In genomic region chr5:139457241-139457640, GRCh38 we compare ENCODE assay signal across 17 cellular contexts. TPM values are rescaled to one million over a fixed set of nuclear protein-coding genes. Genes with fewer than 3 reads are reported as not detected.
DNase-seq lines count a peak whose midpoint lies in the region; ATAC-seq, FAIRE-seq and TF ChIP-seq lines count a peak whose summit lies in the region.
"Had no signal": no experiment of that assay in that cellular context is flagged by ENCODE, and none has a peak within 500 bp of the region (broad histone marks: within the 10 kb centered on the region; RNA-seq: fewer than 3 reads in every experiment).

No MANE protein-coding gene starts in this region.

- H3K4me3 Mint-ChIP-seq in stimulated activated naive CD8-positive, alpha-beta T cell treated with anti-CD3 and anti-CD28 coated beads, Interleukin-15, Interleukin-2, amounts not matched to agents 100 ng/mL and 50 ng/mL, for 24 hours: no peak overlapping the region
- peak overlapping the region in 1 of 2 donors; percentile 39 for H3K4me3 Mint-ChIP-seq in stimulated activated naive CD8-positive, alpha-beta T cell treated with anti-CD3 and anti-CD28 coated beads, Interleukin-15, amount 100 ng/mL, for 72 hours
- H3K4me3 Mint-ChIP-seq: dendritic cell treated with granulocyte-macrophage colony-stimulating factor and Interleukin-4, amounts not matched to agents 40 ng/mL and 50 ng/mL, for 4 days had no signal

- in situ Hi-C loops in K562 (cut with MboI): no loop called here

- H3K9ac ChIP-seq in K562 (ENCODE audit: insufficient read depth in 1 of 2, low read depth in 2 of 2, low read length in 2 of 2): peak overlapping the region in 1 of 2 experiments; percentile 19; a peak in 1 of 4 replicates

- no peak for TF ChIP-seq CTCF in K562 (IDR thresholded peaks at IDR 0.05 in 2 of 3, conservative IDR thresholded peaks at IDR 0.05 in 1 of 3; ENCODE audit: insufficient read depth in 2 of 3, low read depth in 1 of 3, low read length in 3 of 3)
- TF ChIP-seq CTCF in tibial nerve (IDR thresholded peaks at IDR 0.05): no peak

- H3K27ac ChIP-seq in K562 (ENCODE audit: extremely low read depth, low read depth, low read length): no peak overlapping the region
- no peak overlapping the region for H3K27ac ChIP-seq in tibial nerve

- no peak for TF ChIP-seq RAD21 in K562 (CRISPR knock-in tag; conservative IDR thresholded peaks at IDR 0.05 in 1 of 2, IDR thresholded peaks at IDR 0.05 in 1 of 2)

- no peak overlapping the region for H3K4me3 ChIP-seq in K562
- H3K4me3 ChIP-seq in tibial nerve: no peak overlapping the region
- H3K4me3 ChIP-seq: lung had no signal

- intact Hi-C loops in K562 (cut with micrococcal nuclease): no loop called here
- intact Hi-C loops in Right ventricle myocardium superior (cut with DNase I): no loop called here

- H3K27ac Mint-ChIP-seq in stimulated activated naive CD8-positive, alpha-beta T cell treated with anti-CD3 and anti-CD28 coated beads, Interleukin-15, Interleukin-2, amounts not matched to agents 100 ng/mL and 50 ng/mL, for 24 hours: peak overlapping the region; percentile 97
- no peak overlapping the region for H3K27ac Mint-ChIP-seq in stimulated activated naive CD8-positive, alpha-beta T cell treated with anti-CD3 and anti-CD28 coated beads, Interleukin-15, amount 100 ng/mL, for 72 hours
- H3K27ac Mint-ChIP-seq: dendritic cell treated with granulocyte-macrophage colony-stimulating factor and Interleukin-4, amounts not matched to agents 40 ng/mL and 50 ng/mL, for 4 days had no signal

- no peak for TF ChIP-seq POLR2A in K562 (conservative IDR thresholded peaks at IDR 0.05)
- no peak for TF ChIP-seq POLR2A in tibial nerve (IDR thresholded peaks at IDR 0.05)

- no TSS peak for BruUV-seq in K562 (replicated peaks; lab: Mats Ljungman, UMichigan)

- POLR2A ChIA-PET in K562 (lab: Yijun Ruan, JAX): interaction anchor here (0.6 to 0.9 kb wide), 2 partner anchors 24 to 101 kb away, joined by 3 to 4 read pairs; no protein-coding TSS in a partner anchor

- no peaks in the 10 kb centered on the region for H3K9me3 Mint-ChIP-seq in stimulated activated naive CD8-positive, alpha-beta T cell treated with anti-CD3 and anti-CD28 coated beads, Interleukin-15, Interleukin-2, amounts not matched to agents 100 ng/mL and 50 ng/mL, for 24 hours
- H3K9me3 Mint-ChIP-seq in stimulated activated naive CD8-positive, alpha-beta T cell treated with anti-CD3 and anti-CD28 coated beads, Interleukin-15, amount 100 ng/mL, for 72 hours: peaks cover 0 to 5% of the 10 kb centered on the region in 2 donors
- H3K9me3 Mint-ChIP-seq: dendritic cell treated with granulocyte-macrophage colony-stimulating factor and Interleukin-4, amounts not matched to agents 40 ng/mL and 50 ng/mL, for 4 days; naive B cell had no signal

- peaks cover 0 to 15% of the 10 kb centered on the region in 2 experiments; a peak in 2 of 5 replicates for H3K4me1 ChIP-seq in K562 (replicated peaks in 1 of 2; ENCODE audit: control insufficient read depth in 2 of 2, insufficient read depth in 2 of 2, low read length in 2 of 2)
- H3K4me1 ChIP-seq in tibial nerve: peaks cover 0 to 6% (median 0%) of the 10 kb centered on the region in 4 donors

- TF ChIP-seq EP300 in K562 (IDR thresholded peaks at IDR 0.05; ENCODE audit: low read length) (no peak), tibial nerve (IDR thresholded peaks at IDR 0.05) (no peak)

- WGBS in K562 (ENCODE audit: insufficient coverage, low coverage, missing lambda C conversion rate): 64% methylated on average over 5 of the region's 5 CpGs
- WGBS in tibial nerve, 2 donors: 91 to 92% methylated on average over 5 of the region's 5 CpGs

- CTCF ChIA-PET in K562 (lab: Yijun Ruan, JAX; ENCODE audit: low intra/inter-chr PET ratio): no interaction called here

- no peaks in the 10 kb centered on the region for H4K20me1 ChIP-seq in K562 (replicated peaks; ENCODE audit: control insufficient read depth, insufficient read depth, low read length)

- FAIRE-seq in K562 (lab: Jason Lieb, UNC): no peak

- peaks cover 68% of the 10 kb centered on the region for H3K4me1 Mint-ChIP-seq in stimulated activated naive CD8-positive, alpha-beta T cell treated with anti-CD3 and anti-CD28 coated beads, Interleukin-15, Interleukin-2, amounts not matched to agents 100 ng/mL and 50 ng/mL, for 24 hours (ENCODE audit: low read depth)
- peaks cover 82% of the 10 kb centered on the region for H3K4me1 Mint-ChIP-seq in stimulated activated naive CD8-positive, alpha-beta T cell treated with anti-CD3 and anti-CD28 coated beads, Interleukin-15, amount 100 ng/mL, for 72 hours

- H3K9me3 ChIP-seq in K562 (replicated peaks; ENCODE audit: control insufficient read depth, insufficient read depth, low read depth, low read length): no peaks in the 10 kb centered on the region
- no peaks in the 10 kb centered on the region for H3K9me3 ChIP-seq in tibial nerve

- H3K79me2 ChIP-seq in K562 (ENCODE audit: control insufficient read depth, insufficient read depth, low read length): no peaks in the 10 kb centered on the region

- no peak for DNase-seq in stimulated activated naive CD8-positive, alpha-beta T cell treated with anti-CD3 and anti-CD28 coated beads, Interleukin-15, amount 100 ng/mL, for 72 hours
- no peak for DNase-seq in K562 (ENCODE audit: extremely low read depth in 1 of 4, low spot score in 3 of 4)
- no peak for DNase-seq in Right ventricle myocardium superior
- DNase-seq in NCI-H2081 treated with DMSO at 0.1 percent for 48 hours (lab: John Stamatoyannopoulos, UW): no peak
- no peak for DNase-seq in tibial nerve (ENCODE audit: low spot score in 2 of 2)
- DNase-seq: activated CD4-positive, CD25-positive, alpha-beta regulatory T cell; GF-D8; glutamatergic neuron; GOT3; naive B cell; NCI-H1436; NCI-H2227 treated with DMSO at 0.1 percent for 48 hours had no signal

- no peaks in the 10 kb centered on the region for H3K27me3 Mint-ChIP-seq in stimulated activated naive CD8-positive, alpha-beta T cell treated with anti-CD3 and anti-CD28 coated beads, Interleukin-15, Interleukin-2, amounts not matched to agents 100 ng/mL and 50 ng/mL, for 24 hours
- no peaks in the 10 kb centered on the region for H3K27me3 Mint-ChIP-seq in stimulated activated naive CD8-positive, alpha-beta T cell treated with anti-CD3 and anti-CD28 coated beads, Interleukin-15, amount 100 ng/mL, for 72 hours
- H3K27me3 Mint-ChIP-seq: dendritic cell treated with granulocyte-macrophage colony-stimulating factor and Interleukin-4, amounts not matched to agents 40 ng/mL and 50 ng/mL, for 4 days; naive B cell had no signal

- no peak for ATAC-seq in stimulated activated naive CD8-positive, alpha-beta T cell treated with anti-CD3 and anti-CD28 coated beads, Interleukin-15, amount 100 ng/mL, for 72 hours
- ATAC-seq in K562: no peak
- no peak for ATAC-seq in Right ventricle myocardium superior (ENCODE audit: poor library complexity)
- ATAC-seq: esophagus mucosa had no signal

- no peak overlapping the region for H3K4me2 ChIP-seq in K562 (ENCODE audit: insufficient read depth, low read length)

- H2AFZ ChIP-seq in K562 (ENCODE audit: low read depth, low read length): peak overlapping the region; percentile 38; the same call in 1 of the 2 replicates

- H3K36me3 ChIP-seq in K562 (ENCODE audit: control insufficient read depth, insufficient read depth, low read length) (no peaks in the 10 kb centered on the region), tibial nerve (no peaks in the 10 kb centered on the region)

- no peaks in the 10 kb centered on the region for H3K27me3 ChIP-seq in K562 (ENCODE audit: control insufficient read depth in 2 of 2, insufficient read depth in 2 of 2, low read length in 2 of 2)
- no peaks in the 10 kb centered on the region for H3K27me3 ChIP-seq in tibial nerve

- H3K9me1 ChIP-seq in K562 (ENCODE audit: control insufficient read depth, insufficient read depth, low read length): peaks cover 4% of the 10 kb centered on the region

- no peaks in the 10 kb centered on the region for H3K36me3 Mint-ChIP-seq in stimulated activated naive CD8-positive, alpha-beta T cell treated with anti-CD3 and anti-CD28 coated beads, Interleukin-15, Interleukin-2, amounts not matched to agents 100 ng/mL and 50 ng/mL, for 24 hours (ENCODE audit: low read depth)
- H3K36me3 Mint-ChIP-seq: naive B cell had no signal

RNA-seq across cellular contexts. Expression of gene ECSCR, which starts 5.3 kb away (rescaled TPM):
- not detected in 2 replicates for total RNA-seq in K562 (2011; cell fraction: chromatin; rRNA removed; ENCODE audit: low replicate concordance)
- total RNA-seq in K562 (2011; cell fraction: nucleolus; rRNA removed): not detected in 2 replicates
- total RNA-seq in K562 (2011; cell fraction: nucleoplasm; rRNA removed): not detected in 2 replicates
- total RNA-seq in K562 (2014; rRNA removed) (not detected in 2 replicates), K562 (2014; rRNA removed; fragmentation: Illumina TruSeq; extraction: Trizol) (not detected in 2 replicates), K562 (2015; rRNA removed; fragmentation: Illumina TruSeq; extraction: Trizol) (not detected in 2 replicates), K562 (2021) (not detected in 2 replicates), Right ventricle myocardium superior (18.0 TPM), tibial nerve (10 to 100 TPM; 12.8 to 41.0 (median 25.9) TPM)
- polyA plus RNA-seq in K562 (2011; rRNA removed) (0.07 and 0.10 TPM in 2 replicates), K562 (2014; fragmentation: Illumina TruSeq; extraction: Trizol) (not detected in 2 replicates), K562 (2014; fragmentation: Nextera tagmentation; extraction: Ambion mirVana) (under 1 TPM; 0.13 to 0.25 TPM), K562 (2014; rRNA removed) (not detected in 2 replicates)
- polyA plus RNA-seq in K562 (2011; cell fraction: cytosol; rRNA removed): 0.16 and 0.22 TPM in 2 replicates
- 0.26 TPM in 1 of 2 replicates, not detected in the other for polyA plus RNA-seq in K562 (2011; cell fraction: nucleus; rRNA removed)
- 0.12 and 0.19 TPM in 2 replicates for polyA plus RNA-seq in K562 (2012)
- not detected in 2 replicates for polyA minus RNA-seq in K562 (2011; rRNA and poly(A)+ RNA removed)
- not detected in 2 replicates for polyA minus RNA-seq in K562 (2011; cell fraction: cytosol; rRNA and poly(A)+ RNA removed)
- polyA minus RNA-seq in K562 (2011; cell fraction: nucleus; rRNA and poly(A)+ RNA removed): not detected in 2 replicates
- total RNA-seq: HT-29 had no signal

RNA-seq across cellular contexts. Expression of gene SMIM33, which starts 13.6 kb away (rescaled TPM):
- total RNA-seq in K562 (2011; cell fraction: chromatin; rRNA removed; ENCODE audit: low replicate concordance): not detected in 2 replicates
- total RNA-seq in K562 (2011; cell fraction: nucleolus; rRNA removed): not detected in 2 replicates
- not detected in 2 replicates for total RNA-seq in K562 (2011; cell fraction: nucleoplasm; rRNA removed)
- not detected in 2 replicates for total RNA-seq in K562 (2014; rRNA removed)
- not detected in 2 replicates for total RNA-seq in K562 (2014; rRNA removed; fragmentation: Illumina TruSeq; extraction: Trizol)
- not detected in 2 replicates for total RNA-seq in K562 (2015; rRNA removed; fragmentation: Illumina TruSeq; extraction: Trizol)
- not detected in 2 replicates for total RNA-seq in K562 (2021)
- polyA plus RNA-seq in K562 (2011; rRNA removed): not detected in 2 replicates
- polyA plus RNA-seq in K562 (2011; cell fraction: cytosol; rRNA removed): not detected in 2 replicates
- not detected in 2 replicates for polyA plus RNA-seq in K562 (2011; cell fraction: nucleus; rRNA removed)
- 0.04 TPM in 1 of 2 replicates, not detected in the other for polyA plus RNA-seq in K562 (2012)
- not detected in 2 replicates for polyA plus RNA-seq in K562 (2014; fragmentation: Illumina TruSeq; extraction: Trizol)
- not detected for polyA plus RNA-seq in K562 (2014; fragmentation: Nextera tagmentation; extraction: Ambion mirVana)
- not detected in 2 replicates for polyA plus RNA-seq in K562 (2014; rRNA removed)
- not detected in 2 replicates for polyA minus RNA-seq in K562 (2011; rRNA and poly(A)+ RNA removed)
- polyA minus RNA-seq in K562 (2011; cell fraction: cytosol; rRNA and poly(A)+ RNA removed): not detected in 2 replicates
- not detected in 2 replicates for polyA minus RNA-seq in K562 (2011; cell fraction: nucleus; rRNA and poly(A)+ RNA removed)
- not detected for total RNA-seq in Right ventricle myocardium superior
- total RNA-seq in tibial nerve: not detected
- total RNA-seq: esophagus mucosa, lung had no signal

RNA-seq across cellular contexts. Expression of gene DNAJC18, which starts 17.9 kb away (rescaled TPM):
- 2.3 and 4.5 TPM in 2 replicates for total RNA-seq in K562 (2011; cell fraction: chromatin; rRNA removed; ENCODE audit: low replicate concordance)
- 0.79 and 1.3 TPM in 2 replicates for total RNA-seq in K562 (2011; cell fraction: nucleolus; rRNA removed)
- 3.1 and 3.3 TPM in 2 replicates for total RNA-seq in K562 (2011; cell fraction: nucleoplasm; rRNA removed)
- total RNA-seq in K562 (2014; rRNA removed) (1.5 and 2.1 TPM in 2 replicates), K562 (2014; rRNA removed; fragmentation: Illumina TruSeq; extraction: Trizol) (7.3 TPM in 2 replicates), K562 (2015; rRNA removed; fragmentation: Illumina TruSeq; extraction: Trizol) (2.8 and 4.9 TPM in 2 replicates), K562 (2021) (5.0 and 7.5 TPM in 2 replicates), Right ventricle myocardium superior (11.5 TPM), tibial nerve (10 to 100 TPM in 3 of 4 donors, 1 to 10 TPM in 1; 9.2 to 11.4 (median 10.7) TPM)
- polyA plus RNA-seq in K562 (2011; rRNA removed) (5.4 and 8.7 TPM in 2 replicates), K562 (2014; fragmentation: Illumina TruSeq; extraction: Trizol) (8.4 and 8.7 TPM in 2 replicates), K562 (2014; fragmentation: Nextera tagmentation; extraction: Ambion mirVana) (10 to 100 TPM in 1 of 2 experiments, 1 to 10 TPM in 1; 7.7 to 13.3 TPM), K562 (2014; rRNA removed) (6.2 and 10.9 TPM in 2 replicates)
- 2.0 and 4.2 TPM in 2 replicates for polyA plus RNA-seq in K562 (2011; cell fraction: cytosol; rRNA removed)
- 1.1 and 1.4 TPM in 2 replicates for polyA plus RNA-seq in K562 (2011; cell fraction: nucleus; rRNA removed)
- polyA plus RNA-seq in K562 (2012): 5.5 and 6.8 TPM in 2 replicates
- polyA minus RNA-seq in K562 (2011; rRNA and poly(A)+ RNA removed): 2.5 and 5.2 TPM in 2 replicates
- polyA minus RNA-seq in K562 (2011; cell fraction: cytosol; rRNA and poly(A)+ RNA removed): 1.8 and 2.4 TPM in 2 replicates
- polyA minus RNA-seq in K562 (2011; cell fraction: nucleus; rRNA and poly(A)+ RNA removed): 0.40 and 0.89 TPM in 2 replicates

RNA-seq across cellular contexts. Expression of gene STING1, which starts 25.3 kb away (rescaled TPM):
- 37.8 and 111 TPM in 2 replicates for total RNA-seq in K562 (2011; cell fraction: chromatin; rRNA removed; ENCODE audit: low replicate concordance)
- total RNA-seq in K562 (2011; cell fraction: nucleolus; rRNA removed): 91.5 and 121 TPM in 2 replicates
- 66.2 and 70.2 TPM in 2 replicates for total RNA-seq in K562 (2011; cell fraction: nucleoplasm; rRNA removed)
- total RNA-seq in K562 (2014; rRNA removed) (59.9 and 71.9 TPM in 2 replicates), K562 (2014; rRNA removed; fragmentation: Illumina TruSeq; extraction: Trizol) (20.1 and 24.9 TPM in 2 replicates), K562 (2015; rRNA removed; fragmentation: Illumina TruSeq; extraction: Trizol) (44.7 and 44.8 TPM in 2 replicates), K562 (2021) (64.2 and 69.1 TPM in 2 replicates), Right ventricle myocardium superior (39.0 TPM), tibial nerve (100 to 1,000 TPM in 1 of 4 donors, 10 to 100 TPM in 3; 48.1 to 102 (median 73.1) TPM)
- polyA plus RNA-seq in K562 (2011; rRNA removed) (31.0 and 58.9 TPM in 2 replicates), K562 (2014; fragmentation: Illumina TruSeq; extraction: Trizol) (64.7 and 74.0 TPM in 2 replicates), K562 (2014; fragmentation: Nextera tagmentation; extraction: Ambion mirVana) (10 to 100 TPM; 20.8 to 23.3 TPM), K562 (2014; rRNA removed) (61.4 and 66.1 TPM in 2 replicates)
- 54.5 and 93.0 TPM in 2 replicates for polyA plus RNA-seq in K562 (2011; cell fraction: cytosol; rRNA removed)
- polyA plus RNA-seq in K562 (2011; cell fraction: nucleus; rRNA removed): 188 and 261 TPM in 2 replicates
- polyA plus RNA-seq in K562 (2012): 110 and 213 TPM in 2 replicates
- 19.9 and 21.4 TPM in 2 replicates for polyA minus RNA-seq in K562 (2011; rRNA and poly(A)+ RNA removed)
- polyA minus RNA-seq in K562 (2011; cell fraction: cytosol; rRNA and poly(A)+ RNA removed): 54.2 and 55.1 TPM in 2 replicates
- 36.5 and 43.1 TPM in 2 replicates for polyA minus RNA-seq in K562 (2011; cell fraction: nucleus; rRNA and poly(A)+ RNA removed)

RNA-seq across cellular contexts. Expression of gene SPATA24, which starts 53.4 kb away (rescaled TPM):
- 13.3 and 27.5 TPM in 2 replicates for total RNA-seq in K562 (2011; cell fraction: chromatin; rRNA removed; ENCODE audit: low replicate concordance)
- total RNA-seq in K562 (2011; cell fraction: nucleolus; rRNA removed): 19.8 and 20.0 TPM in 2 replicates
- 14.7 and 17.5 TPM in 2 replicates for total RNA-seq in K562 (2011; cell fraction: nucleoplasm; rRNA removed)
- total RNA-seq in K562 (2014; rRNA removed): 10.7 and 12.6 TPM in 2 replicates
- total RNA-seq in K562 (2014; rRNA removed; fragmentation: Illumina TruSeq; extraction: Trizol): 9.3 and 9.6 TPM in 2 replicates
- total RNA-seq in K562 (2015; rRNA removed; fragmentation: Illumina TruSeq; extraction: Trizol): 5.8 and 7.2 TPM in 2 replicates
- total RNA-seq in K562 (2021): 6.0 and 8.0 TPM in 2 replicates
- 4.9 and 7.4 TPM in 2 replicates for polyA plus RNA-seq in K562 (2011; rRNA removed)
- 1.4 and 1.9 TPM in 2 replicates for polyA plus RNA-seq in K562 (2011; cell fraction: cytosol; rRNA removed)
- polyA plus RNA-seq in K562 (2011; cell fraction: nucleus; rRNA removed): 5.4 and 7.1 TPM in 2 replicates
- polyA plus RNA-seq in K562 (2012): 10.1 and 11.8 TPM in 2 replicates
- 10.2 and 10.4 TPM in 2 replicates for polyA plus RNA-seq in K562 (2014; fragmentation: Illumina TruSeq; extraction: Trizol)
- polyA plus RNA-seq in K562 (2014; fragmentation: Nextera tagmentation; extraction: Ambion mirVana): 1 to 10 TPM; 4.1 to 4.6 TPM
- 9.9 and 14.4 TPM in 2 replicates for polyA plus RNA-seq in K562 (2014; rRNA removed)
- 4.3 and 5.1 TPM in 2 replicates for polyA minus RNA-seq in K562 (2011; rRNA and poly(A)+ RNA removed)
- polyA minus RNA-seq in K562 (2011; cell fraction: cytosol; rRNA and poly(A)+ RNA removed): 1.4 TPM in 1 of 2 replicates, not detected in the other
- polyA minus RNA-seq in K562 (2011; cell fraction: nucleus; rRNA and poly(A)+ RNA removed): 2.8 and 4.1 TPM in 2 replicates
- total RNA-seq in Right ventricle myocardium superior: 17.1 TPM
- 1 to 10 TPM in 2 of 4 donors, not detected in 2; 1.9 to 7.2 TPM for total RNA-seq in tibial nerve

Comparison
In these comparisons a context has a peak if more than half of its experiments do, and no peak if none do; other contexts are left out.
1. RNA of gene ECSCR, which starts 5.3 kb away (total RNA-seq): 12.8 to 41.0 TPM in tibial nerve and 18.0 TPM in Right ventricle myocardium superior (single experiment); not detected in K562; every median in the first group is over 10 times any median in the second.